18 cellular contexts compared by ENCODE assay signal in the genomic region with DNA sequence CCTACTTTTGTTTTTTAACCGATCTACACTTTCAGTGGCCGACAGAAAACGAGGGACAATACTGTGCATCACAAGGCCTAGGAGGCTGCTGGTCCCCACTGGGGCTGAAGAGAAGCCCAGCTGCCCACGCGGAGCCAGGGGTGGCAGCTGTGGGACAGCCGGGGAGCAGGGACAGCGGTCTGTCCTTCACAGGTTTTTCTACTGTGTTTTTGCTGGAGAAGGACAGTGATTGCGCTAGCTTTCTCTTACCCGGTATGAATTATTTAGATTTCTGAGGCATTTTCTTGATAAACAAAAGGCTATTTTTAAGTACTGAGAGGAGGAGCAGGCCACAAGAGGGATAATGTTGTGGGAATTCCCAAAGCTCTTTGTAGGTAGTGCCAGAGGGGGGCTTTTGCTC.
"Had no signal": no experiment of that assay in that cellular context is flagged by ENCODE, and none has a peak within 500 bp of the region (broad histone marks: within the 10 kb centered on the region; RNA-seq: fewer than 3 reads in every experiment).

No MANE protein-coding gene starts in this region.

- H3K27me3 Mint-ChIP-seq: activated naive CD8-positive, alpha-beta T cell had no signal

- H3K4me1 Mint-ChIP-seq: stimulated activated effector memory CD8-positive, alpha-beta T cell treated with anti-CD3 and anti-CD28 coated beads, Interleukin-12 subunit alpha, Interleukin-12 subunit beta, amount 100 ng/mL, for 72 hours had no signal

- DNase-seq: activated CD4-positive, CD25-positive, alpha-beta regulatory T cell treated with anti-CD3 and anti-CD28 coated beads, Interleukin-2, amount 50 U/mL, for 72 hours; activated gamma-delta T cell treated with Interleukin-2 at 50 U/mL for 16 hours; amygdala; dorsolateral prefrontal cortex; endodermal cell; hippocampal formation; lower lobe of right lung; midbrain; right cardiac atrium; SJCRH30; stimulated activated CD4-positive, alpha-beta T cell treated with anti-CD3 and anti-CD28 coated beads, Interleukin-4, amount 100 ng/mL, for 1 hour had no signal

- H3K4me1 ChIP-seq: lower lobe of right lung, prostate gland, SJCRH30 had no signal

- H3K4me2 ChIP-seq: smooth muscle cell had no signal

- H3K27ac Mint-ChIP-seq: activated naive CD8-positive, alpha-beta T cell; endodermal cell; stimulated activated effector memory CD8-positive, alpha-beta T cell treated with anti-CD3 and anti-CD28 coated beads, Interleukin-12 subunit alpha, Interleukin-12 subunit beta, amount 100 ng/mL, for 72 hours had no signal

- H3K4me3 ChIP-seq: dorsolateral prefrontal cortex, lower lobe of right lung, prostate gland, SJCRH30, smooth muscle cell had no signal

- H3K36me3 ChIP-seq: prostate gland had no signal

- H3K27ac ChIP-seq: epithelial cell of prostate, lower lobe of right lung, prostate gland, SJCRH30 had no signal

- ATAC-seq: lower lobe of right lung; right cardiac atrium; stimulated activated effector memory CD8-positive, alpha-beta T cell treated with anti-CD3 and anti-CD28 coated beads, Interleukin-12 subunit alpha, Interleukin-12 subunit beta, amount 100 ng/mL, for 72 hours had no signal

- H3K27me3 ChIP-seq: dorsolateral prefrontal cortex, SJCRH30 had no signal

- H3K9me3 ChIP-seq: lower lobe of right lung, prostate gland, SJCRH30 had no signal

- H3K4me3 Mint-ChIP-seq: activated naive CD8-positive, alpha-beta T cell; endodermal cell; neural crest cell; stimulated activated effector memory CD8-positive, alpha-beta T cell treated with anti-CD3 and anti-CD28 coated beads, Interleukin-12 subunit alpha, Interleukin-12 subunit beta, amount 100 ng/mL, for 72 hours; T-helper 1 cell treated with Interleukin-12 subunit alpha and Interleukin-12 subunit beta and Interleukin-4 antibody, amounts not matched to agents 30 μg/mL and 1 μg/mL, for 36 hours had no signal

- H3K9me3 Mint-ChIP-seq: endodermal cell; neural crest cell; stimulated activated effector memory CD8-positive, alpha-beta T cell treated with anti-CD3 and anti-CD28 coated beads, Interleukin-12 subunit alpha, Interleukin-12 subunit beta, amount 100 ng/mL, for 72 hours; T-helper 1 cell treated with Interleukin-12 subunit alpha and Interleukin-12 subunit beta and Interleukin-4 antibody, amounts not matched to agents 30 μg/mL and 1 μg/mL, for 36 hours had no signal
